ENCODE assay signal across 2 cellular contexts in the genomic region with DNA sequence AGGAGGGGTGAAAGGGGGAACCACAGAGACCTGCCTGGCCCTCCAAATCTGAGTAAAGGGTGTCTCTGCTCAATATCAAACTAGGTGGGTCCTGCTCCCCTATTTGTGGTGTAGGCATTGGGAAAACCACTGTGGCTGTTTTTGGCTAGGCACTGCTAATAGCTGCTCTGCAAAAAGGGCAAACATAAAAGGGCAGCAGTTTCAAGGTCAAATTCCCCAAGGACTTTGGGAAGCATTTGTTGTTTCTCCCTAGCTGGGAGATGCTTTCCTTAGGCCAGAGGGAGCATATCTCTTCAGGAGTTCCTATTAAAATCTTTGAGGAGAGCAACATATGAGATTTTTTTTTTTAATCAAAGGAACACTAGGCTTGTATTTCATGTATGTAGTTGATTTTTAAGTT.
TF ChIP-seq lines count a peak whose summit lies in the region.

No MANE protein-coding gene starts in this region.

TF ChIP-seq in HEK293, 187 proteins besides CTCF, POLR2A, EP300 and RAD21:
- TF ChIP-seq, protein P1, sequence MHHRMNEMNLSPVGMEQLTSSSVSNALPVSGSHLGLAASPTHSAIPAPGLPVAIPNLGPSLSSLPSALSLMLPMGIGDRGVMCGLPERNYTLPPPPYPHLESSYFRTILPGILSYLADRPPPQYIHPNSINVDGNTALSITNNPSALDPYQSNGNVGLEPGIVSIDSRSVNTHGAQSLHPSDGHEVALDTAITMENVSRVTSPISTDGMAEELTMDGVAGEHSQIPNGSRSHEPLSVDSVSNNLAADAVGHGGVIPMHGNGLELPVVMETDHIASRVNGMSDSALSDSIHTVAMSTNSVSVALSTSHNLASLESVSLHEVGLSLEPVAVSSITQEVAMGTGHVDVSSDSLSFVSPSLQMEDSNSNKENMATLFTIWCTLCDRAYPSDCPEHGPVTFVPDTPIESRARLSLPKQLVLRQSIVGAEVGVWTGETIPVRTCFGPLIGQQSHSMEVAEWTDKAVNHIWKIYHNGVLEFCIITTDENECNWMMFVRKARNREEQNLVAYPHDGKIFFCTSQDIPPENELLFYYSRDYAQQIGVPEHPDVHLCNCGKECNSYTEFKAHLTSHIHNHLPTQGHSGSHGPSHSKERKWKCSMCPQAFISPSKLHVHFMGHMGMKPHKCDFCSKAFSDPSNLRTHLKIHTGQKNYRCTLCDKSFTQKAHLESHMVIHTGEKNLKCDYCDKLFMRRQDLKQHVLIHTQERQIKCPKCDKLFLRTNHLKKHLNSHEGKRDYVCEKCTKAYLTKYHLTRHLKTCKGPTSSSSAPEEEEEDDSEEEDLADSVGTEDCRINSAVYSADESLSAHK (tag by site-specific recombination; IDR thresholded peaks at IDR 0.05), result peak; percentile 73; the same call in 1 of the 2 replicates
- no peak for TF ChIP-seq SETDB1 (IDR thresholded peaks at IDR 0.05; ENCODE audit: insufficient read length, low read length)
TF ChIP-seq in HEK293: peak in this region for 1.

TF ChIP-seq in GM12878, 131 proteins besides CTCF, POLR2A, EP300 and RAD21:
- no peak for TF ChIP-seq CHD4 (IDR thresholded peaks at IDR 0.05)
- TF ChIP-seq FOXK2 (IDR thresholded peaks at IDR 0.05), result no peak
- TF ChIP-seq MYB (IDR thresholded peaks at IDR 0.05; ENCODE audit: borderline replicate concordance, low read depth, low read length), result no peak
- no peak for TF ChIP-seq MXI1 (IDR thresholded peaks at IDR 0.05; ENCODE audit: low read depth, low read length)
- no peak for TF ChIP-seq ASH2L (IDR thresholded peaks at IDR 0.05; ENCODE audit: borderline replicate concordance, low read depth)
- TF ChIP-seq, protein P2, sequence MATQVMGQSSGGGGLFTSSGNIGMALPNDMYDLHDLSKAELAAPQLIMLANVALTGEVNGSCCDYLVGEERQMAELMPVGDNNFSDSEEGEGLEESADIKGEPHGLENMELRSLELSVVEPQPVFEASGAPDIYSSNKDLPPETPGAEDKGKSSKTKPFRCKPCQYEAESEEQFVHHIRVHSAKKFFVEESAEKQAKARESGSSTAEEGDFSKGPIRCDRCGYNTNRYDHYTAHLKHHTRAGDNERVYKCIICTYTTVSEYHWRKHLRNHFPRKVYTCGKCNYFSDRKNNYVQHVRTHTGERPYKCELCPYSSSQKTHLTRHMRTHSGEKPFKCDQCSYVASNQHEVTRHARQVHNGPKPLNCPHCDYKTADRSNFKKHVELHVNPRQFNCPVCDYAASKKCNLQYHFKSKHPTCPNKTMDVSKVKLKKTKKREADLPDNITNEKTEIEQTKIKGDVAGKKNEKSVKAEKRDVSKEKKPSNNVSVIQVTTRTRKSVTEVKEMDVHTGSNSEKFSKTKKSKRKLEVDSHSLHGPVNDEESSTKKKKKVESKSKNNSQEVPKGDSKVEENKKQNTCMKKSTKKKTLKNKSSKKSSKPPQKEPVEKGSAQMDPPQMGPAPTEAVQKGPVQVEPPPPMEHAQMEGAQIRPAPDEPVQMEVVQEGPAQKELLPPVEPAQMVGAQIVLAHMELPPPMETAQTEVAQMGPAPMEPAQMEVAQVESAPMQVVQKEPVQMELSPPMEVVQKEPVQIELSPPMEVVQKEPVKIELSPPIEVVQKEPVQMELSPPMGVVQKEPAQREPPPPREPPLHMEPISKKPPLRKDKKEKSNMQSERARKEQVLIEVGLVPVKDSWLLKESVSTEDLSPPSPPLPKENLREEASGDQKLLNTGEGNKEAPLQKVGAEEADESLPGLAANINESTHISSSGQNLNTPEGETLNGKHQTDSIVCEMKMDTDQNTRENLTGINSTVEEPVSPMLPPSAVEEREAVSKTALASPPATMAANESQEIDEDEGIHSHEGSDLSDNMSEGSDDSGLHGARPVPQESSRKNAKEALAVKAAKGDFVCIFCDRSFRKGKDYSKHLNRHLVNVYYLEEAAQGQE (IDR thresholded peaks at IDR 0.05; ENCODE audit: low read depth, low read length), result no peak
- no peak for TF ChIP-seq STAT1 (conservative IDR thresholded peaks at IDR 0.05)
- TF ChIP-seq POLR2AphosphoS2 (IDR thresholded peaks at IDR 0.05; ENCODE audit: low read depth, low read length), result no peak
- TF ChIP-seq ZNF24 (IDR thresholded peaks at IDR 0.05), result no peak
- TF ChIP-seq CBFB (IDR thresholded peaks at IDR 0.05; ENCODE audit: low read depth), result no peak
- TF ChIP-seq KAT2A (conservative IDR thresholded peaks at IDR 0.05; ENCODE audit: control insufficient read depth, low read depth, low read length), result no peak
- TF ChIP-seq, protein P3, sequence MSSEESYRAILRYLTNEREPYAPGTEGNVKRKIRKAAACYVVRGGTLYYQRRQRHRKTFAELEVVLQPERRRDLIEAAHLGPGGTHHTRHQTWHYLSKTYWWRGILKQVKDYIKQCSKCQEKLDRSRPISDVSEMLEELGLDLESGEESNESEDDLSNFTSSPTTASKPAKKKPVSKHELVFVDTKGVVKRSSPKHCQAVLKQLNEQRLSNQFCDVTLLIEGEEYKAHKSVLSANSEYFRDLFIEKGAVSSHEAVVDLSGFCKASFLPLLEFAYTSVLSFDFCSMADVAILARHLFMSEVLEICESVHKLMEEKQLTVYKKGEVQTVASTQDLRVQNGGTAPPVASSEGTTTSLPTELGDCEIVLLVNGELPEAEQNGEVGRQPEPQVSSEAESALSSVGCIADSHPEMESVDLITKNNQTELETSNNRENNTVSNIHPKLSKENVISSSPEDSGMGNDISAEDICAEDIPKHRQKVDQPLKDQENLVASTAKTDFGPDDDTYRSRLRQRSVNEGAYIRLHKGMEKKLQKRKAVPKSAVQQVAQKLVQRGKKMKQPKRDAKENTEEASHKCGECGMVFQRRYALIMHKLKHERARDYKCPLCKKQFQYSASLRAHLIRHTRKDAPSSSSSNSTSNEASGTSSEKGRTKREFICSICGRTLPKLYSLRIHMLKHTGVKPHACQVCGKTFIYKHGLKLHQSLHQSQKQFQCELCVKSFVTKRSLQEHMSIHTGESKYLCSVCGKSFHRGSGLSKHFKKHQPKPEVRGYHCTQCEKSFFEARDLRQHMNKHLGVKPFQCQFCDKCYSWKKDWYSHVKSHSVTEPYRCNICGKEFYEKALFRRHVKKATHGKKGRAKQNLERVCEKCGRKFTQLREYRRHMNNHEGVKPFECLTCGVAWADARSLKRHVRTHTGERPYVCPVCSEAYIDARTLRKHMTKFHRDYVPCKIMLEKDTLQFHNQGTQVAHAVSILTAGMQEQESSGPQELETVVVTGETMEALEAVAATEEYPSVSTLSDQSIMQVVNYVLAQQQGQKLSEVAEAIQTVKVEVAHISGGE (CRISPR knock-in tag; IDR thresholded peaks at IDR 0.05), result no peak
- TF ChIP-seq TBL1XR1 (IDR thresholded peaks at IDR 0.05; ENCODE audit: low read depth, low read length), result no peak
- TF ChIP-seq POU2F2 (IDR thresholded peaks at IDR 0.05; ENCODE audit: borderline replicate concordance, low read depth, low read length), result no peak
TF ChIP-seq in GM12878: peak in this region for 0.
